15 cellular contexts compared by ENCODE assay signal in the genomic region with DNA sequence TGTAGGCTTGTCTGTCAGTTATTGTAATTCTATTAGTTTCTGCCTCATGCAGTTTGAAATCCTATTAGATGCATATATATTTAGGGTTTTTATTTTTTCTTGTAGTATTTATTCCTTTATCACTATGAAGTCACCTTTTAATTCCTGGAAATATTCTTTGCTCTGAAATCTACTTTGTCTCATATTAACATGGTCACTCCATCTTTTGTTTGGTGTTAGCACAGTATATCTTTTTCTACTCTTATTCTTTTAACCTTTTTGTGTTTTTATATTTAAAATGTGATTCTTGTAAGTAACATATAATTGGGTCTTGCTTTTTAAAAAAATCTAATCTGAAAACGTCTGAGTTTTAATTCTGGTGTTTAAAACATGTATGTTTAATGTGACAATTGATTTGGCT.
DNase-seq lines count a peak whose midpoint lies in the region; ATAC-seq, FAIRE-seq and TF ChIP-seq lines count a peak whose summit lies in the region.
"Had no signal": no experiment of that assay in that cellular context is flagged by ENCODE, and none has a peak within 500 bp of the region (broad histone marks: within the 10 kb centered on the region; RNA-seq: fewer than 3 reads in every experiment).

No MANE protein-coding gene starts in this region.

- H3K4me1 Mint-ChIP-seq in activated T-cell treated with anti-CD3 and anti-CD28 coated beads, Interleukin-2, amount 50 U/mL, for 72 hours (ENCODE audit: low read depth), result peaks cover 54% of the 10 kb centered on the region
- H3K4me1 Mint-ChIP-seq in H9, result no peaks in the 10 kb centered on the region

- H3K27me3 ChIP-seq in H9 (ENCODE audit: insufficient read depth, low read length), result no peaks in the 10 kb centered on the region
- H3K27me3 ChIP-seq: BE2C had no signal

- H3K9ac ChIP-seq in H9 (ENCODE audit: extremely low read depth, insufficient read length, low read length), result no peak overlapping the region

- no peaks in the 10 kb centered on the region for H3K79me1 ChIP-seq in H9 (ENCODE audit: insufficient read depth, low read depth, low read length, poor library complexity, severe bottlenecking)

- no peak overlapping the region for H2AK5ac ChIP-seq in H9 (ENCODE audit: insufficient read length, low read length)

- H2BK120ac ChIP-seq in H9 (ENCODE audit: low read depth, low read length, poor library complexity, severe bottlenecking), result no peak overlapping the region

- peaks cover 4 to 8% of the 10 kb centered on the region in 2 donors for H3K9me3 Mint-ChIP-seq in activated T-cell treated with anti-CD3 and anti-CD28 coated beads, Interleukin-2, amount 50 U/mL, for 72 hours
- H3K9me3 Mint-ChIP-seq in H9, result no peaks in the 10 kb centered on the region
- H3K9me3 Mint-ChIP-seq: CD8-positive, alpha-beta T cell had no signal

- H3K4me3 ChIP-seq in HEK293 (ENCODE audit: low read depth, low read length), result no peak overlapping the region

- H3K56ac ChIP-seq in H9 (ENCODE audit: insufficient read length, low read depth, low read length), result no peak overlapping the region

- H3K23me2 ChIP-seq in H9 (ENCODE audit: insufficient read length, low read depth, low read length, poor library complexity, severe bottlenecking), result no peaks in the 10 kb centered on the region

- no peaks in the 10 kb centered on the region for H3K79me2 ChIP-seq in H9 (ENCODE audit: insufficient read depth, low read length)

- H4K5ac ChIP-seq in H9 (ENCODE audit: insufficient read length, low read depth, low read length), result no peak overlapping the region

- TF ChIP-seq CTCF in HEK293 (tag by site-specific recombination; IDR thresholded peaks at IDR 0.05) (no peak), H9 (conservative IDR thresholded peaks at IDR 0.05) (no peak)

- H2AFZ ChIP-seq in H9 (ENCODE audit: low read length), result no peak overlapping the region

- H4K91ac ChIP-seq in H9 (ENCODE audit: insufficient read length, low read depth, low read length), result no peak overlapping the region

- no peaks in the 10 kb centered on the region for H3K36me3 ChIP-seq in HEK293 (ENCODE audit: control insufficient read depth in 2 of 2, insufficient read depth in 1 of 2, low read length in 2 of 2)
- H3K36me3 ChIP-seq: BE2C had no signal

- no peak overlapping the region for H2BK20ac ChIP-seq in H9 (ENCODE audit: low read depth, low read length, poor library complexity, severe bottlenecking)

- ATAC-seq in activated T-cell treated with anti-CD3 and anti-CD28 coated beads, Interleukin-2, amount 50 U/mL, for 72 hours (replicated peaks in 1 of 2), result no peak
- ATAC-seq in HG02642 (IDR thresholded peaks at IDR 0.05; ENCODE audit: poor library complexity, unreplicated experiment), result no peak
- ATAC-seq: CD8-positive, alpha-beta T cell had no signal

- H3K27me3 Mint-ChIP-seq in activated T-cell treated with anti-CD3 and anti-CD28 coated beads, Interleukin-2, amount 50 U/mL, for 72 hours (ENCODE audit: low read depth), result no peaks in the 10 kb centered on the region
- H3K27me3 Mint-ChIP-seq in H9 (ENCODE audit: low read depth), result no peaks in the 10 kb centered on the region

- POLR2A ChIA-PET in HEK293 (lab: Yijun Ruan, JAX), result no interaction called here

- H2BK15ac ChIP-seq in H9 (ENCODE audit: low read depth, low read length), result no peak overlapping the region

- H3K27ac ChIP-seq in HEK293 (ENCODE audit: extremely low read depth, low read depth, low read length) (no peak overlapping the region), H9 (ENCODE audit: insufficient read length, low read depth, low read length) (no peak overlapping the region)
- H3K27ac ChIP-seq: C4-2B had no signal

- no peak overlapping the region for H3K4ac ChIP-seq in H9 (ENCODE audit: low read depth, low read length)

- H3K4me3 Mint-ChIP-seq in activated T-cell treated with anti-CD3 and anti-CD28 coated beads, Interleukin-2, amount 50 U/mL, for 72 hours, result no peak overlapping the region
- H3K4me3 Mint-ChIP-seq in H9, result no peak overlapping the region
- H3K4me3 Mint-ChIP-seq: CD8-positive, alpha-beta T cell had no signal

- WGBS in H9 (ENCODE audit: extremely low coverage, insufficient read length, low lambda C conversion rate), result no CpG with 5 or more reads among the region's 1 CpG

- no peak overlapping the region for H3K23ac ChIP-seq in H9 (ENCODE audit: insufficient read length, low read depth, low read length)

- peak; percentile 39 for FAIRE-seq in A204.1 (lab: Jason Lieb, UNC)
- peak; percentile 31 for FAIRE-seq in frontal cortex (lab: Jason Lieb, UNC)
- FAIRE-seq: H1 had no signal

- no peak overlapping the region for H2BK12ac ChIP-seq in H9 (ENCODE audit: insufficient read length, low read depth, low read length)

- CTCF ChIA-PET in HEK293 (lab: Yijun Ruan, JAX), result no interaction called here

- no peak overlapping the region for H2BK5ac ChIP-seq in H9 (ENCODE audit: insufficient read length, low read length)

- no peak overlapping the region for H3K4me2 ChIP-seq in H9 (ENCODE audit: insufficient read depth, insufficient read length, low read length)

- H3K14ac ChIP-seq in H9 (ENCODE audit: insufficient read depth, low read length), result no peak overlapping the region

- H3K36me3 Mint-ChIP-seq in activated T-cell treated with anti-CD3 and anti-CD28 coated beads, Interleukin-2, amount 50 U/mL, for 72 hours (ENCODE audit: insufficient read depth in 2 of 2), result peaks cover 11 to 59% of the 10 kb centered on the region in 2 donors
- no peaks in the 10 kb centered on the region; a peak in 2 of 7 replicates for H3K36me3 Mint-ChIP-seq in H9 (ENCODE audit: insufficient read depth in 1 of 3, low read depth in 3 of 3)

- no peaks in the 10 kb centered on the region for H3K4me1 ChIP-seq in HEK293 (ENCODE audit: control insufficient read depth, insufficient read depth, low read length)
- H3K4me1 ChIP-seq in H9 (ENCODE audit: insufficient read depth, low read length), result no peaks in the 10 kb centered on the region
- H3K4me1 ChIP-seq: BE2C, Caco-2 had no signal

- no peak overlapping the region for H3T11ph ChIP-seq in H9 (ENCODE audit: low read length)

- H4K20me1 ChIP-seq in H9 (ENCODE audit: control insufficient read depth, insufficient read depth, insufficient read length), result no peaks in the 10 kb centered on the region

- H3K9me3 ChIP-seq in HEK293 (ENCODE audit: control insufficient read depth, insufficient read depth, low read depth, low read length), result no peaks in the 10 kb centered on the region
- no peaks in the 10 kb centered on the region for H3K9me3 ChIP-seq in H9 (ENCODE audit: control insufficient read depth, low read depth, low read length)
- H3K9me3 ChIP-seq: BE2C, Caco-2 had no signal

- H3K18ac ChIP-seq in H9 (ENCODE audit: insufficient read length, low read depth, low read length), result no peak overlapping the region

- peak overlapping the region; percentile 95 for H3K27ac Mint-ChIP-seq in activated T-cell treated with anti-CD3 and anti-CD28 coated beads, Interleukin-2, amount 50 U/mL, for 72 hours
- H3K27ac Mint-ChIP-seq in H9, result no peak overlapping the region
- H3K27ac Mint-ChIP-seq: CD8-positive, alpha-beta T cell had no signal

- no peak overlapping the region for H4K8ac ChIP-seq in H9 (replicated peaks; ENCODE audit: insufficient read length, low read depth, low read length)

- no peak for DNase-seq in activated T-cell treated with anti-CD3 and anti-CD28 coated beads, Interleukin-2, amount 50 U/mL, for 72 hours
- no peak for DNase-seq in activated T-cell treated with anti-CD3 and anti-CD28 coated beads, Interleukin-2, amount 50 U/mL, for 48 hours
- DNase-seq in frontal cortex (ENCODE audit: low spot score in 2 of 2), result no peak
- no peak for DNase-seq in NCI-H2227 (lab: John Stamatoyannopoulos, UW; ENCODE audit: unreplicated experiment)
- no peak for DNase-seq in H9
- DNase-seq: BE2C; Caco-2; CD8-positive, alpha-beta T cell; GF-D8; HCEC 1CT had no signal

TF ChIP-seq in HEK293, 187 proteins besides CTCF, POLR2A, EP300 and RAD21 (continues in another document):
- TF ChIP-seq ZNF138 (tag by site-specific recombination; IDR thresholded peaks at IDR 0.05; ENCODE audit: borderline replicate concordance) (no peak), ZSCAN30 (tag by site-specific recombination; IDR thresholded peaks at IDR 0.05) (no peak), ZNF776 (tag by site-specific recombination; IDR thresholded peaks at IDR 0.05; ENCODE audit: borderline replicate concordance) (no peak), ZNF114 (tag by site-specific recombination; IDR thresholded peaks at IDR 0.05) (no peak)
